In the genomic region with DNA sequence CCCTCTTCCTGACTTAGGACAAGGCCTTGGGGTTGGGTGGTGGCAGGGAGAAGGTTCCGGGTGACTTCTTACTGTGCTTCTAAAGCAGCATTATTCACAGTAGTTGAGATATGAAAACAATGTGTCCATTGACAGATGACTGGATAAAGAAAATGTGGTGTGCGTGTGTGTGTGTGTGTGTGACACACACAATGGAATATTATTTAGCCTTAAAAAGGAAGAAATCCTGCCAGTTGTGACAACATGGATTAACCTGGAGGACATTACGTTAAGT, we compare ENCODE assay signal across 1 cellular context.
TF ChIP-seq lines count a peak whose summit lies in the region.

No MANE protein-coding gene starts in this region.

TF ChIP-seq in K562, 482 proteins besides CTCF, POLR2A, EP300 and RAD21:
- no peak for TF ChIP-seq ADNP (tag; IDR thresholded peaks at IDR 0.05)
- no peak for TF ChIP-seq MCM5 (IDR thresholded peaks at IDR 0.05; ENCODE audit: low read depth)
- TF ChIP-seq, protein P1, sequence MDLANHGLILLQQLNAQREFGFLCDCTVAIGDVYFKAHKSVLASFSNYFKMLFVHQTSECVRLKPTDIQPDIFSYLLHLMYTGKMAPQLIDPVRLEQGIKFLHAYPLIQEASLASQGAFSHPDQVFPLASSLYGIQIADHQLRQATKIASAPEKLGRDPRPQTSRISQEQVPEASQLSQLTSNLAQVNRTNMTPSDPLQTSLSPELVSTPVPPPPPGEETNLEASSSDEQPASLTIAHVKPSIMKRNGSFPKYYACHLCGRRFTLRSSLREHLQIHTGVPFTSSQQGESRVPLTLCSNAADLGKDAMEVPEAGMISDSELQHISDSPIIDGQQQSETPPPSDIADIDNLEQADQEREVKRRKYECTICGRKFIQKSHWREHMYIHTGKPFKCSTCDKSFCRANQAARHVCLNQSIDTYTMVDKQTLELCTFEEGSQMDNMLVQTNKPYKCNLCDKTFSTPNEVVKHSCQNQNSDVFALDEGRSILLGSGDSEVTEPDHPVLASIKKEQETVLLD (IDR thresholded peaks at IDR 0.05) = no peak
- no peak for TF ChIP-seq NFYB (IDR thresholded peaks at IDR 0.05; ENCODE audit: extremely low read depth, insufficient read length)
- TF ChIP-seq ZNF707 (CRISPR knock-in tag; conservative IDR thresholded peaks at IDR 0.05) = no peak
